ENCODE assay signal across 17 cellular contexts in genomic region chr7:83517026-83517700, GRCh38.
A peak's percentile ranks its signal among the peaks of the same experiment; 100 is the strongest.
DNase-seq lines count a peak whose midpoint lies in the region; TF ChIP-seq lines count a peak whose summit lies in the region.
"Had no signal": no experiment of that assay in that cellular context is flagged by ENCODE, and none has a peak within 500 bp of the region (broad histone marks: within the 10 kb centered on the region; RNA-seq: fewer than 3 reads in every experiment).

No MANE protein-coding gene starts in this region.

- H3K9me3 ChIP-seq in neuronal stem cell (replicated peaks in 1 of 2; ENCODE audit: control insufficient read depth in 2 of 2, insufficient read depth in 1 of 2, low read depth in 1 of 2, low read length in 2 of 2): no peaks in the 10 kb centered on the region

- H2AFZ ChIP-seq in neuronal stem cell (ENCODE audit: low read length): peak overlapping the region; percentile 12

- H3K4ac ChIP-seq in neuronal stem cell (ENCODE audit: low read length): no peak overlapping the region

- no peak overlapping the region for H2BK120ac ChIP-seq in neuronal stem cell (ENCODE audit: low read depth, low read length)

- H4K8ac ChIP-seq in neuronal stem cell (ENCODE audit: low read depth, low read length): no peak overlapping the region

- no peak overlapping the region for H2BK12ac ChIP-seq in neuronal stem cell (ENCODE audit: low read length)

- no CpG with 5 or more reads among the region's 3 CpGs for WGBS in neuronal stem cell (ENCODE audit: extremely low coverage in 2 of 2, insufficient read length in 2 of 2, insufficient replicate concordance in 1 of 2), 2 donors

- H3K23ac ChIP-seq in neuronal stem cell (ENCODE audit: low read depth, low read length, poor library complexity): no peak overlapping the region

- DNase-seq in DMS53 treated with DMSO at 0.1 percent for 48 hours (lab: John Stamatoyannopoulos, UW; ENCODE audit: unreplicated experiment) (peak; percentile 90), NCI-H187 treated with DMSO at 0.1 percent for 48 hours (lab: John Stamatoyannopoulos, UW) (peak; percentile 97), epithelial cell of proximal tubule (ENCODE audit: low read depth) (peak; percentile 40), neuronal stem cell (ENCODE audit: low spot score) (no peak), AML-193 (lab: John Stamatoyannopoulos, UW) (no peak), GM10266 (ENCODE audit: extremely low spot score) (no peak)
- no peak for DNase-seq in stimulated activated naive CD4-positive, alpha-beta T cell treated with Interleukin-2 at 50 U/mL for 16 hours (lab: John Stamatoyannopoulos, UW)
- DNase-seq: CD8-positive, alpha-beta T cell; H9; IMR-90; Kasumi-1; NCI-H2171 treated with DMSO at 0.1 percent for 48 hours; NCI-H524 treated with DMSO at 0.1 percent for 48 hours; NK-92 treated with Interleukin-12 subunit alpha and Interleukin-12 subunit beta, amount 100 ng/mL, for 24 hours; T-helper 1 cell had no signal

- H3K4me3 ChIP-seq in epithelial cell of proximal tubule (ENCODE audit: low read depth, low read length): no peak overlapping the region
- no peak overlapping the region for H3K4me3 ChIP-seq in neuronal stem cell (ENCODE audit: low read length in 2 of 2)
- H3K4me3 ChIP-seq: SK-N-MC had no signal

- H3K14ac ChIP-seq in neuronal stem cell (ENCODE audit: low read length): no peak overlapping the region

- no peak overlapping the region for H2AK5ac ChIP-seq in neuronal stem cell (ENCODE audit: low read depth, low read length)

- H3K79me1 ChIP-seq in neuronal stem cell (ENCODE audit: low read depth, low read length): no peaks in the 10 kb centered on the region

- no peaks in the 10 kb centered on the region for H3K36me3 ChIP-seq in neuronal stem cell (replicated peaks in 1 of 2; ENCODE audit: control insufficient read depth in 2 of 2, insufficient read depth in 2 of 2, low read length in 2 of 2)

- no peaks in the 10 kb centered on the region for H3K27me3 ChIP-seq in neuronal stem cell (ENCODE audit: control insufficient read depth in 3 of 3, insufficient read depth in 3 of 3, low read depth in 1 of 3, low read length in 3 of 3)

- H3K9ac ChIP-seq in neuronal stem cell (ENCODE audit: low read depth, low read length, poor library complexity): no peak overlapping the region

- no peak overlapping the region for H3K18ac ChIP-seq in neuronal stem cell (ENCODE audit: low read length)

- no peak overlapping the region for H4K91ac ChIP-seq in neuronal stem cell (ENCODE audit: low read depth, low read length, poor library complexity)

- no peak overlapping the region for H2BK5ac ChIP-seq in neuronal stem cell (ENCODE audit: low read length)

- no peak overlapping the region for H2BK15ac ChIP-seq in neuronal stem cell (ENCODE audit: low read length)

- TF ChIP-seq CTCF in epithelial cell of proximal tubule (conservative IDR thresholded peaks at IDR 0.05; ENCODE audit: low read depth, low read length) (no peak), GM10266 (IDR thresholded peaks at IDR 0.05; ENCODE audit: control insufficient read depth, insufficient read depth, low read depth, missing control alignments) (no peak)

- H3K4me1 ChIP-seq in neuronal stem cell (ENCODE audit: control insufficient read depth in 2 of 2, insufficient read depth in 1 of 2, low read depth in 1 of 2, low read length in 2 of 2): no peaks in the 10 kb centered on the region

- no peak overlapping the region for H3K27ac ChIP-seq in neuronal stem cell (replicated peaks; ENCODE audit: low read length)
- H3K27ac ChIP-seq: RWPE1, SK-N-MC had no signal

- no peak overlapping the region for H3K4me2 ChIP-seq in neuronal stem cell (ENCODE audit: insufficient read depth, low read length, poor library complexity, severe bottlenecking)

Comparison
In these comparisons a context has a peak if more than half of its experiments do, and no peak if none do; other contexts are left out.
1. DNase-seq: peak in DMS53 treated with DMSO at 0.1 percent for 48 hours (single experiment), NCI-H187 treated with DMSO at 0.1 percent for 48 hours (single experiment) and epithelial cell of proximal tubule (single experiment); none in neuronal stem cell (single experiment), stimulated activated naive CD4-positive, alpha-beta T cell treated with Interleukin-2 at 50 U/mL for 16 hours (single experiment), AML-193 (0 of 2) and GM10266 (single experiment).